9 cellular contexts compared by ENCODE assay signal in genomic region chrX:154366666-154367055, GRCh38. TPM values are rescaled to one million over a fixed set of nuclear protein-coding genes. Genes with fewer than 3 reads are reported as not detected.
DNase-seq lines count a peak whose midpoint lies in the region; ATAC-seq, FAIRE-seq and TF ChIP-seq lines count a peak whose summit lies in the region.
"Had no signal": no experiment of that assay in that cellular context is flagged by ENCODE, and none has a peak within 500 bp of the region (broad histone marks: within the 10 kb centered on the region; RNA-seq: fewer than 3 reads in every experiment).

No MANE protein-coding gene starts in this region.

- H3K4me3 ChIP-seq in SK-N-SH (ENCODE audit: low read depth in 2 of 2, low read length in 1 of 2) (no peak overlapping the region), thoracic aorta (peak overlapping the region; percentile 83), upper lobe of right lung (no peak overlapping the region)

- TF ChIP-seq POLR2A in H54 (IDR thresholded peaks at IDR 0.05; ENCODE audit: low read depth, low read length), result no peak

- no peaks in the 10 kb centered on the region for H3K9me2 ChIP-seq in SK-N-SH

- POLR2A ChIA-PET in SK-N-SH (lab: Yijun Ruan, JAX), result interaction anchor here (1.5 to 1.8 kb wide), 2 partner anchors 13 to 19 kb away, joined by 3 to 4 read pairs; no protein-coding TSS in a partner anchor

- no peaks in the 10 kb centered on the region for H3K9me3 ChIP-seq in SK-N-SH
- no peaks in the 10 kb centered on the region for H3K9me3 ChIP-seq in thoracic aorta
- no peaks in the 10 kb centered on the region for H3K9me3 ChIP-seq in upper lobe of right lung

- TF ChIP-seq CTCF in SK-N-SH (IDR thresholded peaks at IDR 0.05), result no peak
- no peak for TF ChIP-seq CTCF in thoracic aorta (IDR thresholded peaks at IDR 0.05)
- no peak for TF ChIP-seq CTCF in upper lobe of right lung (IDR thresholded peaks at IDR 0.05)

- intact Hi-C loops in upper lobe of right lung (cut with DNase I), result no loop called here

- peaks cover 15 to 43% of the 10 kb centered on the region in 2 experiments for H3K36me3 ChIP-seq in SK-N-SH (replicated peaks in 1 of 2; ENCODE audit: control insufficient read depth in 1 of 2, insufficient read depth in 2 of 2, low read length in 1 of 2)
- H3K36me3 ChIP-seq in thoracic aorta, result peaks cover 71% of the 10 kb centered on the region
- peaks cover 55% of the 10 kb centered on the region for H3K36me3 ChIP-seq in upper lobe of right lung

- FAIRE-seq in H54 (lab: Jason Lieb, UNC), result no peak
- FAIRE-seq: A204.1, GM12891 had no signal

- CTCF ChIA-PET in SK-N-SH (lab: Yijun Ruan, JAX), result no interaction called here

- no peak for TF ChIP-seq EP300 in SK-N-SH (IDR thresholded peaks at IDR 0.05; ENCODE audit: borderline replicate concordance in 1 of 2, low read depth in 1 of 2, low read length in 1 of 2)

- no peak for ATAC-seq in SK-N-SH treated with all-trans-retinoic acid at 6 μM for 48 hours
- no peak for ATAC-seq in thoracic aorta (ENCODE audit: insufficient number of reproducible peaks, low FRiP score, low read depth)
- ATAC-seq in upper lobe of right lung, result no peak

- H3K4me2 ChIP-seq in SK-N-SH, result peak overlapping the region; percentile 84; the same call in 1 of the 2 replicates

- TF ChIP-seq RAD21 in SK-N-SH (IDR thresholded peaks at IDR 0.05; ENCODE audit: low read length), result no peak

- H3K9ac ChIP-seq in SK-N-SH, result peak overlapping the region; percentile 92; the same call in 1 of the 2 replicates

- H3K27ac ChIP-seq in SK-N-SH (ENCODE audit: low read depth in 2 of 2, low read length in 1 of 2) (peak overlapping the region in 1 of 2 experiments; percentile 98; a peak in 2 of 4 replicates), thoracic aorta (peak overlapping the region; percentile 92 to 97), upper lobe of right lung (no peak overlapping the region)

- peaks cover 9 to 17% of the 10 kb centered on the region in 2 experiments; a peak in 2 of 4 replicates for H3K4me1 ChIP-seq in SK-N-SH (ENCODE audit: control insufficient read depth in 1 of 2, insufficient read depth in 2 of 2, low read depth in 1 of 2, low read length in 1 of 2)
- peaks cover 11 to 50% of the 10 kb centered on the region in 2 donors for H3K4me1 ChIP-seq in thoracic aorta (ENCODE audit: control insufficient read depth in 1 of 2, low read depth in 2 of 2)
- H3K4me1 ChIP-seq in upper lobe of right lung, result peaks cover 16% of the 10 kb centered on the region

- H4K20me1 ChIP-seq in SK-N-SH (ENCODE audit: insufficient read depth), result peaks cover 71% of the 10 kb centered on the region

- WGBS in SK-N-SH (ENCODE audit: low lambda C conversion rate), result 82% methylated on average over 4 of the region's 11 CpGs

- H3K27me3 ChIP-seq in SK-N-SH (ENCODE audit: insufficient read depth), result no peaks in the 10 kb centered on the region
- no peaks in the 10 kb centered on the region for H3K27me3 ChIP-seq in thoracic aorta (replicated peaks; ENCODE audit: insufficient read depth)
- H3K27me3 ChIP-seq in upper lobe of right lung, result no peaks in the 10 kb centered on the region

- no peak overlapping the region for H2AFZ ChIP-seq in SK-N-SH (ENCODE audit: low read depth)

- no peak for DNase-seq in SK-N-SH
- peak in 30 of 51 donors; percentile 4 to 64 (median 32) for DNase-seq in hypothalamus (lab: John Stamatoyannopoulos, UW)
- no peak for DNase-seq in thoracic aorta (ENCODE audit: low spot score)
- no peak for DNase-seq in upper lobe of right lung
- DNase-seq in H54 (ENCODE audit: insufficient read length, low spot score), result no peak
- DNase-seq: stimulated activated naive CD4-positive, alpha-beta T cell had no signal

- peaks cover 22% of the 10 kb centered on the region for H3F3A ChIP-seq in SK-N-SH (replicated peaks; ENCODE audit: insufficient read depth)

- H3K79me2 ChIP-seq in SK-N-SH (ENCODE audit: insufficient read depth), result peaks cover 94% of the 10 kb centered on the region

TF ChIP-seq in SK-N-SH, 30 proteins besides CTCF, POLR2A, EP300 and RAD21:
- no peak for TF ChIP-seq ELF1 (IDR thresholded peaks at IDR 0.05)

TF ChIP-seq in SK-N-SH treated with all-trans-retinoic acid at 6 μM for 48 hours, 23 proteins besides CTCF, POLR2A, EP300 and RAD21:
- TF ChIP-seq CSRNP3 (CRISPR knock-in tag; IDR thresholded peaks at IDR 0.05), result no peak
- no peak for TF ChIP-seq TOX (CRISPR knock-in tag; IDR thresholded peaks at IDR 0.05; ENCODE audit: borderline replicate concordance)
- TF ChIP-seq PATZ1 (CRISPR knock-in tag; IDR thresholded peaks at IDR 0.05; ENCODE audit: borderline replicate concordance), result no peak
- no peak for TF ChIP-seq RARB (CRISPR knock-in tag; IDR thresholded peaks at IDR 0.05)
- TF ChIP-seq TCF4 (CRISPR knock-in tag; IDR thresholded peaks at IDR 0.05; ENCODE audit: borderline replicate concordance), result no peak
TF ChIP-seq in SK-N-SH treated with all-trans-retinoic acid at 6 μM for 48 hours: peak in this region for 0.

RNA-seq across cellular contexts. Expression of gene FLNA, which starts 7.8 kb away (rescaled TPM):
- polyA plus RNA-seq in SK-N-SH (2012; rRNA removed), result 364 and 550 TPM in 2 replicates
- polyA plus RNA-seq in SK-N-SH (2012; cell fraction: cytosol; rRNA removed), result 152 and 241 TPM in 2 replicates
- polyA plus RNA-seq in SK-N-SH (2012; cell fraction: nucleus; rRNA removed), result 1,312 and 1,452 TPM in 2 replicates
- total RNA-seq in thoracic aorta (over 10,000 TPM in 1 of 2 donors, 1,000 to 10,000 TPM in 1; 5,928 to 11,236 TPM), upper lobe of right lung (1,252 TPM)

RNA-seq across cellular contexts. Expression of gene EMD, which starts 12.4 kb away (rescaled TPM):
- polyA plus RNA-seq in SK-N-SH (2012; rRNA removed), result 40.4 and 68.0 TPM in 2 replicates
- 53.2 and 69.8 TPM in 2 replicates for polyA plus RNA-seq in SK-N-SH (2012; cell fraction: cytosol; rRNA removed)
- polyA plus RNA-seq in SK-N-SH (2012; cell fraction: nucleus; rRNA removed), result 82.3 and 105 TPM in 2 replicates
- total RNA-seq in thoracic aorta, result 10 to 100 TPM; 43.8 to 74.2 TPM
- 58.4 TPM for total RNA-seq in upper lobe of right lung

RNA-seq across cellular contexts. Expression of gene RPL10, which starts 31.5 kb away (rescaled TPM):
- 4,562 and 7,172 TPM in 2 replicates for polyA plus RNA-seq in SK-N-SH (2012; rRNA removed)
- 3,969 and 6,678 TPM in 2 replicates for polyA plus RNA-seq in SK-N-SH (2012; cell fraction: cytosol; rRNA removed)
- polyA plus RNA-seq in SK-N-SH (2012; cell fraction: nucleus; rRNA removed), result 1,391 and 1,880 TPM in 2 replicates
- 1,000 to 10,000 TPM; 2,221 to 4,479 TPM for total RNA-seq in thoracic aorta
- total RNA-seq in upper lobe of right lung, result 2,677 TPM

RNA-seq across cellular contexts. Expression of gene DNASE1L1, which starts 42.4 kb away (rescaled TPM):
- 18.2 and 22.5 TPM in 2 replicates for polyA plus RNA-seq in SK-N-SH (2012; rRNA removed)
- 13.3 and 17.5 TPM in 2 replicates for polyA plus RNA-seq in SK-N-SH (2012; cell fraction: cytosol; rRNA removed)
- 30.6 and 31.9 TPM in 2 replicates for polyA plus RNA-seq in SK-N-SH (2012; cell fraction: nucleus; rRNA removed)
- total RNA-seq in thoracic aorta (10 to 100 TPM; 39.9 to 41.8 TPM), upper lobe of right lung (37.1 TPM)

RNA-seq across cellular contexts. Expression of gene TAFAZZIN, which starts 44.7 kb away (rescaled TPM):
- 34.0 and 35.7 TPM in 2 replicates for polyA plus RNA-seq in SK-N-SH (2012; rRNA removed)
- 9.7 and 12.5 TPM in 2 replicates for polyA plus RNA-seq in SK-N-SH (2012; cell fraction: cytosol; rRNA removed)
- polyA plus RNA-seq in SK-N-SH (2012; cell fraction: nucleus; rRNA removed), result 280 and 309 TPM in 2 replicates
- total RNA-seq in thoracic aorta, result 10 to 100 TPM; 54.3 to 71.1 TPM
- total RNA-seq in upper lobe of right lung, result 43.9 TPM

Comparison
In these comparisons a context has a peak if more than half of its experiments do, and no peak if none do; other contexts are left out.
1. DNase-seq: peak in hypothalamus (30 of 51); none in SK-N-SH (single experiment), thoracic aorta (single experiment), upper lobe of right lung (single experiment) and H54 (single experiment).